Comparison of ENCODE assay signal across 8 cellular contexts in the genomic region with DNA sequence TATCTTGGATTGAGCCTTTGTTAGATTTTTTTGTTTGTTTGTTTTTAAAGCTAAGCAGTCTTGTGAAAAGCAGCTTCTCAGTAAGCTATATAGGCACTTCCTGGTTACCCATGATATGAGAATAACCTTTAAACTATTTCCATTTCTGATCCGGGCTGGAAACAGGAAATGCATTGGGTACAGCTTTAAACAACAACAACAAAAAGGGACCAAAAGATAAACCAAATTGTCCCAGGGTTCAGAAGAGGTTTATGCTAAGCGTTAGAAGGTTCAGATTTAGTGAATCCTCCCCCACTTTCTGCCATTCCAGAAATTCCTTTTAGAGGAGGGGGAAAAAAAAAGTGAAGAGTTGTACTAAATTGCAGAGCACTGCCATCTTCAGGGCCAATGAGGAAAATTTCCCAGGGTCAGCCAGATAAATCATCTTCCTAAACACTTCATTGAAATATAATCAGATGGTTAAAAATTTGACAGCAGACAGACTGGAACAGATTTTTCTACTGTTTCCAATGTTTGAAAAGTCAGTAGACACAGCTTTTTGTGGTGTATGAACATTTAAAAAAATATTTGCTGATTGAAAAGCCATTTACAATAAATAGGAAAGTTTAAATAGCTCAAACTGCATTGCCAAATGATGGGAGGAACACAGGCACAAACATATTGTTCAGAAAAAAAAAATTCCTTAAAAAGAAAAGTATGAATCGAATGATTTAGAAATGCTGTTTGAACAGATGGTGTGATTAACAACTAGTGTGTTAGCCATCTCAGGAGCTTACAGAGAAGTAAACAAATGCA.
DNase-seq lines count a peak whose midpoint lies in the region; ATAC-seq and TF ChIP-seq lines count a peak whose summit lies in the region.

No MANE protein-coding gene starts in this region.

- H3K9me3 ChIP-seq in osteoblast (ENCODE audit: low read depth, low read length), result no peaks in the 10 kb centered on the region

- no peaks in the 10 kb centered on the region for H3K27me3 ChIP-seq in KMS-11 (ENCODE audit: insufficient read depth, low read depth)
- H3K27me3 ChIP-seq in osteoblast (ENCODE audit: insufficient read depth, low read length), result no peaks in the 10 kb centered on the region

- H3K27ac ChIP-seq in KMS-11, result no peak overlapping the region
- peak overlapping the region; percentile 70 for H3K27ac ChIP-seq in osteoblast (ENCODE audit: low read depth, low read length)

- H3K4me3 ChIP-seq in KMS-11 (IDR thresholded peaks at IDR 0.05; ENCODE audit: insufficient read depth, low read depth, low read length) (no peak overlapping the region), fibroblast of villous mesenchyme (ENCODE audit: low read depth, low read length) (peak overlapping the region; percentile 1), osteoblast (ENCODE audit: insufficient read depth, low read length) (peak overlapping the region; percentile 50)

- TF ChIP-seq CTCF in KMS-11 (conservative IDR thresholded peaks at IDR 0.05; ENCODE audit: low read depth, low read length) (peak; percentile 76), fibroblast of villous mesenchyme (IDR thresholded peaks at IDR 0.05; ENCODE audit: insufficient read depth, low read depth, low read length) (peak; percentile 78), osteoblast (IDR thresholded peaks at IDR 0.05; ENCODE audit: extremely low read depth, low read depth, low read length) (peak; percentile 82)

- H3K4me1 ChIP-seq in KMS-11 (ENCODE audit: low read depth, poor library complexity, severe bottlenecking), result peaks cover 5% of the 10 kb centered on the region
- no peaks in the 10 kb centered on the region for H3K4me1 ChIP-seq in osteoblast (ENCODE audit: insufficient read depth, low read length)

- H2AFZ ChIP-seq in KMS-11 (ENCODE audit: low read depth) (no peak overlapping the region), osteoblast (ENCODE audit: low read length) (peak overlapping the region; percentile 81)

- DNase-seq in DMS53 treated with DMSO at 0.1 percent for 48 hours (lab: John Stamatoyannopoulos, UW; ENCODE audit: unreplicated experiment) (peak; percentile 84), fibroblast of villous mesenchyme (ENCODE audit: low read depth) (peak; percentile 85), osteoblast (ENCODE audit: insufficient read length, low spot score, missing footprints) (peak; percentile 83), HUDEP-2 (lab: John Stamatoyannopoulos, UW; ENCODE audit: unreplicated experiment in 76 of 76) (no peak)
- no peak for DNase-seq in activated CD8-positive, alpha-beta memory T cell treated with anti-CD3 and anti-CD28 coated beads for 24 hours

- peak; percentile 85 for ATAC-seq in SK-N-SH treated with all-trans-retinoic acid at 6 μM for 48 hours
- no peak for ATAC-seq in HG03108 (IDR thresholded peaks at IDR 0.05; ENCODE audit: unreplicated experiment)

- H3K79me2 ChIP-seq in KMS-11 (ENCODE audit: insufficient read depth, low read depth) (no peaks in the 10 kb centered on the region), osteoblast (ENCODE audit: insufficient read depth, low read length) (no peaks in the 10 kb centered on the region)

- no peaks in the 10 kb centered on the region for H3K36me3 ChIP-seq in KMS-11 (ENCODE audit: insufficient read depth)
- no peaks in the 10 kb centered on the region for H3K36me3 ChIP-seq in osteoblast (ENCODE audit: insufficient read depth, low read length)

- H4K20me1 ChIP-seq in KMS-11 (ENCODE audit: insufficient read depth) (no peaks in the 10 kb centered on the region), osteoblast (ENCODE audit: insufficient read depth, low read length) (no peaks in the 10 kb centered on the region)

- no peak overlapping the region for H3K9ac ChIP-seq in KMS-11

- H3K4me2 ChIP-seq in KMS-11, result no peak overlapping the region
- H3K4me2 ChIP-seq in osteoblast (ENCODE audit: insufficient read depth, low read length), result peak overlapping the region; percentile 83

TF ChIP-seq in SK-N-SH treated with all-trans-retinoic acid at 6 μM for 48 hours, 23 proteins besides CTCF, POLR2A, EP300 and RAD21:
- TF ChIP-seq ZC3H10 (CRISPR knock-in tag; IDR thresholded peaks at IDR 0.05) (no peak), ZNF8 (CRISPR knock-in tag; IDR thresholded peaks at IDR 0.05) (no peak), ISL1 (CRISPR knock-in tag; IDR thresholded peaks at IDR 0.05) (peak; percentile 37; the same call in 1 of the 2 replicates)

Comparison
In these comparisons a context has a peak if more than half of its experiments do, and no peak if none do; other contexts are left out.
1. DNase-seq: peak in DMS53 treated with DMSO at 0.1 percent for 48 hours (single experiment), fibroblast of villous mesenchyme (single experiment) and osteoblast (single experiment); none in activated CD8-positive, alpha-beta memory T cell treated with anti-CD3 and anti-CD28 coated beads for 24 hours (single experiment) and HUDEP-2 (0 of 76).
2. Peak in every context shown above with its lines, with median percentiles within 50 percentile points of each other: CTCF ChIP-seq.